Comparison of ENCODE assay signal across 39 cellular contexts in genomic region chrX:99933865-99934264, GRCh38.
"Had no signal": no experiment of that assay in that cellular context is flagged by ENCODE, and none has a peak within 500 bp of the region (broad histone marks: within the 10 kb centered on the region; RNA-seq: fewer than 3 reads in every experiment).

No MANE protein-coding gene starts in this region.

- H3K36me3 ChIP-seq: adrenal gland, ascending aorta, brain microvascular endothelial cell, breast epithelium, cardiac muscle cell had no signal

- H3K27ac Mint-ChIP-seq: activated naive CD4-positive, alpha-beta T cell treated with anti-CD3 and anti-CD28 coated beads for 36 hours; activated naive CD4-positive, alpha-beta T cell treated with anti-CD3 and anti-CD28 coated beads, Interleukin-2, amount 10 ng/mL, durations not matched to agents 7 days and 5 days; activated naive CD4-positive, alpha-beta T cell treated with anti-CD3 and anti-CD28 coated beads, Interleukin-2, amount 50 U/mL, for 24 hours; activated naive CD4-positive, alpha-beta T cell treated with anti-CD3 and anti-CD28 coated beads, Interleukin-2, amount 50 U/mL, for 72 hours; activated naive CD8-positive, alpha-beta T cell; activated naive CD8-positive, alpha-beta T cell treated with anti-CD3 and anti-CD28 coated beads for 36 hours; activated naive CD8-positive, alpha-beta T cell treated with anti-CD3 and anti-CD28 coated beads, Interleukin-2, amount 10 ng/mL, durations not matched to agents 7 days and 5 days; activated naive CD8-positive, alpha-beta T cell treated with anti-CD3 and anti-CD28 coated beads, Interleukin-2, amount 50 U/mL, for 24 hours; activated T-cell treated with anti-CD3 and anti-CD28 coated beads, Interleukin-2, amount 50 U/mL, for 24 hours; activated T-cell treated with anti-CD3 and anti-CD28 coated beads, Interleukin-2, amount 50 U/mL, for 72 hours; activated T-helper 1 cell treated with anti-CD3 and anti-CD28 coated beads, Interleukin-12 subunit alpha, Interleukin-12 subunit beta, Interleukin-2, Interleukin-4 antibody, amounts not matched to agents 30 ng/mL and 10 ng/mL and 1 ng/mL, durations not matched to agents 14 hours and 24 hours and 36 hours; activated T-helper 17 cell treated with anti-CD3 and anti-CD28 coated beads, Interleukin-2, amount 50 U/mL, for 72 hours; activated T-helper 2 cell treated with anti-CD3 and anti-CD28 coated beads, Interferon-gamma antibody, Interleukin-2, Interleukin-4, amounts not matched to agents 10 μg/mL and 5 μg/mL and 100 μg/mL, durations not matched to agents 14 hours and 24 hours and 36 hours; brain had no signal

- H3K36me3 Mint-ChIP-seq: activated naive CD4-positive, alpha-beta T cell treated with anti-CD3 and anti-CD28 coated beads, Interleukin-2, amount 10 ng/mL, durations not matched to agents 7 days and 5 days; activated naive CD4-positive, alpha-beta T cell treated with anti-CD3 and anti-CD28 coated beads, Interleukin-2, amount 50 U/mL, for 24 hours; activated naive CD4-positive, alpha-beta T cell treated with anti-CD3 and anti-CD28 coated beads, Interleukin-2, amount 50 U/mL, for 72 hours; activated naive CD8-positive, alpha-beta T cell; activated naive CD8-positive, alpha-beta T cell treated with anti-CD3 and anti-CD28 coated beads for 36 hours; activated naive CD8-positive, alpha-beta T cell treated with anti-CD3 and anti-CD28 coated beads, Interleukin-2, amount 10 ng/mL, durations not matched to agents 7 days and 5 days; brain had no signal

- DNase-seq: activated effector memory CD4-positive, alpha-beta T cell treated with anti-CD3 and anti-CD28 coated beads, Interleukin-2, amount 50 U/mL, for 16 hours; activated effector memory CD4-positive, alpha-beta T cell treated with Interleukin-2 at 50 U/mL for 16 hours; activated gamma-delta T cell; activated gamma-delta T cell treated with Interleukin-2 at 50 U/mL for 16 hours; activated naive CD4-positive, alpha-beta T cell; activated naive CD4-positive, alpha-beta T cell treated with anti-CD3 and anti-CD28 coated beads for 36 hours; activated naive CD4-positive, alpha-beta T cell treated with anti-CD3 and anti-CD28 coated beads, Interleukin-2, amount 10 ng/mL, durations not matched to agents 7 days and 5 days; activated naive CD4-positive, alpha-beta T cell treated with anti-CD3 and anti-CD28 coated beads, Interleukin-2, amount 50 U/mL, for 16 hours; activated naive CD4-positive, alpha-beta T cell treated with Interleukin-2 at 50 U/mL for 16 hours; activated naive CD8-positive, alpha-beta T cell treated with anti-CD3 and anti-CD28 coated beads for 36 hours; activated naive CD8-positive, alpha-beta T cell treated with anti-CD3 and anti-CD28 coated beads, Interleukin-2, amount 10 ng/mL, durations not matched to agents 7 days and 5 days; activated naive CD8-positive, alpha-beta T cell treated with anti-CD3 and anti-CD28 coated beads, Interleukin-2, amount 50 U/mL, for 24 hours; activated T-cell treated with anti-CD3 and anti-CD28 coated beads, Interleukin-2, amount 50 U/mL, for 1 hour; activated T-cell treated with anti-CD3 and anti-CD28 coated beads, Interleukin-2, amount 50 U/mL, for 24 hours; activated T-cell treated with anti-CD3 and anti-CD28 coated beads, Interleukin-2, amount 50 U/mL, for 4 hours; activated T-cell treated with anti-CD3 and anti-CD28 coated beads, Interleukin-2, amount 50 U/mL, for 48 hours; activated T-cell treated with anti-CD3 and anti-CD28 coated beads, Interleukin-2, amount 50 U/mL, for 72 hours; adrenal gland; amniotic stem cell; amygdala; anterior cingulate cortex; aorta; body of pancreas; brain microvascular endothelial cell; caudate nucleus; central memory CD4-positive, alpha-beta T cell; cerebellar nuclear complex had no signal

- ATAC-seq: activated naive CD4-positive, alpha-beta T cell treated with anti-CD3 and anti-CD28 coated beads, Interleukin-2, amount 50 U/mL, for 72 hours; activated naive CD8-positive, alpha-beta T cell treated with anti-CD3 and anti-CD28 coated beads, Interleukin-2, amount 50 U/mL, for 24 hours; activated T-cell treated with anti-CD3 and anti-CD28 coated beads, Interleukin-2, amount 50 U/mL, for 4 hours; activated T-cell treated with anti-CD3 and anti-CD28 coated beads, Interleukin-2, amount 50 U/mL, for 72 hours; activated T-helper 17 cell treated with anti-CD3 and anti-CD28 coated beads, Interleukin-2, amount 50 U/mL, for 72 hours; body of pancreas had no signal

- H3K4me1 Mint-ChIP-seq: activated naive CD4-positive, alpha-beta T cell treated with anti-CD3 and anti-CD28 coated beads, Interleukin-2, amount 10 ng/mL, durations not matched to agents 7 days and 5 days; activated naive CD4-positive, alpha-beta T cell treated with anti-CD3 and anti-CD28 coated beads, Interleukin-2, amount 50 U/mL, for 24 hours; activated naive CD8-positive, alpha-beta T cell treated with anti-CD3 and anti-CD28 coated beads for 36 hours; activated naive CD8-positive, alpha-beta T cell treated with anti-CD3 and anti-CD28 coated beads, Interleukin-2, amount 10 ng/mL, durations not matched to agents 7 days and 5 days; activated naive CD8-positive, alpha-beta T cell treated with anti-CD3 and anti-CD28 coated beads, Interleukin-2, amount 50 U/mL, for 24 hours; activated T-helper 17 cell treated with anti-CD3 and anti-CD28 coated beads, Interleukin-2, amount 50 U/mL, for 72 hours; brain; central memory CD8-positive, alpha-beta T cell had no signal

- H3K4me3 ChIP-seq: adrenal gland, ascending aorta, body of pancreas, breast epithelium, cardiac muscle cell had no signal

- H3K4me1 ChIP-seq: adrenal gland, ascending aorta, body of pancreas, breast epithelium had no signal

- H3K27me3 ChIP-seq: ascending aorta, body of pancreas, brain microvascular endothelial cell, cardiac muscle cell had no signal

- H3K9me3 ChIP-seq: adrenal gland, ascending aorta, body of pancreas, breast epithelium had no signal

- H3K4me3 Mint-ChIP-seq: activated naive CD4-positive, alpha-beta T cell treated with anti-CD3 and anti-CD28 coated beads for 36 hours; activated naive CD4-positive, alpha-beta T cell treated with anti-CD3 and anti-CD28 coated beads, Interleukin-2, amount 10 ng/mL, durations not matched to agents 7 days and 5 days; activated naive CD4-positive, alpha-beta T cell treated with anti-CD3 and anti-CD28 coated beads, Interleukin-2, amount 50 U/mL, for 24 hours; activated naive CD8-positive, alpha-beta T cell; activated naive CD8-positive, alpha-beta T cell treated with anti-CD3 and anti-CD28 coated beads for 36 hours; activated naive CD8-positive, alpha-beta T cell treated with anti-CD3 and anti-CD28 coated beads, Interleukin-2, amount 10 ng/mL, durations not matched to agents 7 days and 5 days; activated naive CD8-positive, alpha-beta T cell treated with anti-CD3 and anti-CD28 coated beads, Interleukin-2, amount 50 U/mL, for 24 hours; activated T-cell treated with anti-CD3 and anti-CD28 coated beads, Interleukin-2, amount 50 U/mL, for 24 hours; activated T-cell treated with anti-CD3 and anti-CD28 coated beads, Interleukin-2, amount 50 U/mL, for 4 hours; activated T-cell treated with anti-CD3 and anti-CD28 coated beads, Interleukin-2, amount 50 U/mL, for 72 hours; activated T-helper 1 cell treated with anti-CD3 and anti-CD28 coated beads, Interleukin-12 subunit alpha, Interleukin-12 subunit beta, Interleukin-2, Interleukin-4 antibody, amounts not matched to agents 30 ng/mL and 10 ng/mL and 1 ng/mL, durations not matched to agents 14 hours and 24 hours and 36 hours; activated T-helper 17 cell treated with anti-CD3 and anti-CD28 coated beads, Interleukin-2, amount 50 U/mL, for 72 hours; brain; central memory CD8-positive, alpha-beta T cell had no signal

- FAIRE-seq: bronchial epithelial cell had no signal

- H3K27ac ChIP-seq: adrenal gland, ascending aorta, body of pancreas, brain microvascular endothelial cell, breast epithelium, cardiac muscle cell had no signal

- H3K9me3 Mint-ChIP-seq: activated naive CD4-positive, alpha-beta T cell treated with anti-CD3 and anti-CD28 coated beads for 36 hours; activated naive CD4-positive, alpha-beta T cell treated with anti-CD3 and anti-CD28 coated beads, Interleukin-2, amount 50 U/mL, for 24 hours; activated naive CD8-positive, alpha-beta T cell treated with anti-CD3 and anti-CD28 coated beads for 36 hours; activated naive CD8-positive, alpha-beta T cell treated with anti-CD3 and anti-CD28 coated beads, Interleukin-2, amount 10 ng/mL, durations not matched to agents 7 days and 5 days; activated naive CD8-positive, alpha-beta T cell treated with anti-CD3 and anti-CD28 coated beads, Interleukin-2, amount 50 U/mL, for 24 hours; activated T-cell treated with anti-CD3 and anti-CD28 coated beads, Interleukin-2, amount 50 U/mL, for 24 hours; activated T-cell treated with anti-CD3 and anti-CD28 coated beads, Interleukin-2, amount 50 U/mL, for 4 hours; activated T-helper 1 cell treated with anti-CD3 and anti-CD28 coated beads, Interleukin-12 subunit alpha, Interleukin-12 subunit beta, Interleukin-2, Interleukin-4 antibody, amounts not matched to agents 30 ng/mL and 10 ng/mL and 1 ng/mL, durations not matched to agents 14 hours and 24 hours and 36 hours; activated T-helper 17 cell treated with anti-CD3 and anti-CD28 coated beads, Interleukin-2, amount 50 U/mL, for 72 hours had no signal

- H3K27me3 Mint-ChIP-seq: activated naive CD4-positive, alpha-beta T cell treated with anti-CD3 and anti-CD28 coated beads, Interleukin-2, amount 10 ng/mL, durations not matched to agents 7 days and 5 days; activated naive CD4-positive, alpha-beta T cell treated with anti-CD3 and anti-CD28 coated beads, Interleukin-2, amount 50 U/mL, for 24 hours; activated naive CD8-positive, alpha-beta T cell; activated naive CD8-positive, alpha-beta T cell treated with anti-CD3 and anti-CD28 coated beads for 36 hours; activated naive CD8-positive, alpha-beta T cell treated with anti-CD3 and anti-CD28 coated beads, Interleukin-2, amount 10 ng/mL, durations not matched to agents 7 days and 5 days; activated naive CD8-positive, alpha-beta T cell treated with anti-CD3 and anti-CD28 coated beads, Interleukin-2, amount 50 U/mL, for 24 hours; activated T-helper 17 cell treated with anti-CD3 and anti-CD28 coated beads, Interleukin-2, amount 50 U/mL, for 72 hours; brain; central memory CD8-positive, alpha-beta T cell had no signal
